Comparison of ENCODE assay signal across 8 cellular contexts in the genomic region with DNA sequence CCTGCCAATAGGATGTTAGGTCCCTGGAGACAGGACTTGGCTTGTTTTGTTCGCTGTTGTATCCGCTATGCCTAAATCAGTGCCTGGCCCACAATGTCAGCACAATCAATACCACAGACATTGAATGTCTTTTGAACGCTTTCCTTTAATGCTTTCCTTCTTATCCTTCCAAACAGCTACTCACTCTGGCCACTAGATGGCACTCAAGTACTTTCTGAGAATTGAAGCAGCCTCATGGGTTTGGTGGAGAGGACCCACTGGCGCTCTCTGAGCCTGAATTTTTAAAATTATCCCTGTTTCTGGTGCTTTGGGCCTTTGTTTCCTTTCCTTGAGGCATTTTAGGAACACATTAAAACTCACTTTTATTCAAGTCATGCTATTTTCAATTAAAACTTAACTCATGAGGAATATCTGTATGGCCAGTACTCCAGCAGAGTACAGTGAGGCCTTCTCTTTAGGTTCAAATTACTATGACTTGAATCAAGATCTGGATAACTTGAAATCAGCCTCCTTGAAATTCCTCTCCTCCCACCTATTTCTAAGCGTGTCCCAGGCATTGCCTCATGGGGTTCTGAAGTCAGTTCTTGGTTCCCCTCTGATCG. TPM values are rescaled to one million over a fixed set of nuclear protein-coding genes. Genes with fewer than 3 reads are reported as not detected.
A peak's percentile ranks its signal among the peaks of the same experiment; 100 is the strongest.
DNase-seq lines count a peak whose midpoint lies in the region; ATAC-seq and TF ChIP-seq lines count a peak whose summit lies in the region.

No MANE protein-coding gene starts in this region.

- TF ChIP-seq CTCF in osteocyte (IDR thresholded peaks at IDR 0.05) = peak; percentile 93

- no peaks in the 10 kb centered on the region for H3K9me3 Mint-ChIP-seq in osteocyte (ENCODE audit: unreplicated experiment)

- H3K4me1 Mint-ChIP-seq in osteocyte (ENCODE audit: unreplicated experiment) = peaks cover 11% of the 10 kb centered on the region

- peak; percentile 23 for DNase-seq in COLO668 (lab: John Stamatoyannopoulos, UW; ENCODE audit: unreplicated experiment)
- DNase-seq in HCEC 1CT = peak; percentile 68
- DNase-seq in NCI-H748 (lab: John Stamatoyannopoulos, UW; ENCODE audit: unreplicated experiment) = peak; percentile 84
- peak; percentile 45 for DNase-seq in activated CD8-positive, alpha-beta memory T cell treated with anti-CD3 and anti-CD28 coated beads, Interleukin-2, amount 50 U/mL, for 4 hours
- DNase-seq in fibroblast of peridontal ligament (ENCODE audit: extremely low read depth) = peak; percentile 89
- DNase-seq in osteocyte (ENCODE audit: extremely low spot score, unreplicated experiment) = peak; percentile 71

- H3K36me3 Mint-ChIP-seq in osteocyte (ENCODE audit: unreplicated experiment) = no peaks in the 10 kb centered on the region

- H3K4me3 Mint-ChIP-seq in osteocyte (ENCODE audit: unreplicated experiment) = no peak overlapping the region

- H3K27ac Mint-ChIP-seq in osteocyte (ENCODE audit: unreplicated experiment) = no peak overlapping the region

- H3K27me3 Mint-ChIP-seq in osteocyte (ENCODE audit: unreplicated experiment) = peaks cover 4% of the 10 kb centered on the region

- ATAC-seq in HG03378 (IDR thresholded peaks at IDR 0.05; ENCODE audit: unreplicated experiment) (no peak), HG03159 (IDR thresholded peaks at IDR 0.05; ENCODE audit: unreplicated experiment) (no peak)

RNA-seq across cellular contexts. Expression of a gene that starts 3.2 kb away (rescaled TPM):
- 27.1 and 27.6 TPM in 2 replicates for total RNA-seq in osteocyte

Comparison
In these comparisons a context has a peak if more than half of its experiments do, and no peak if none do; other contexts are left out.
1. DNase-seq: peak in every context shown above with its lines; median percentile 89 in fibroblast of peridontal ligament; 84 in NCI-H748; 71 in osteocyte; 68 in HCEC 1CT; 45 in activated CD8-positive, alpha-beta memory T cell treated with anti-CD3 and anti-CD28 coated beads, Interleukin-2, amount 50 U/mL, for 4 hours; 23 in COLO668.